Comparison of ENCODE assay signal across 1 cellular context in genomic region chr16:68275611-68276191, GRCh38.
TF ChIP-seq lines count a peak whose summit lies in the region.

No MANE protein-coding gene starts in this region.

TF ChIP-seq in K562, 482 proteins besides CTCF, POLR2A, EP300 and RAD21:
- TF ChIP-seq ZNF511 (CRISPR knock-in tag; IDR thresholded peaks at IDR 0.05) = no peak
- 0 out of 2 replicates have a peak, but pooled peaks have one; percentile 30 for TF ChIP-seq CTBP1 (IDR thresholded peaks at IDR 0.05; ENCODE audit: borderline replicate concordance)
TF ChIP-seq in K562: peak in this region for 1.
